1 cellular context compared by ENCODE assay signal in genomic region chr16:65229191-65229662, GRCh38.
TF ChIP-seq lines count a peak whose summit lies in the region.

No MANE protein-coding gene starts in this region.

TF ChIP-seq in H1, 55 proteins besides CTCF, POLR2A, EP300 and RAD21 (continued from another document):
- TF ChIP-seq TAF7 (optimal IDR thresholded peaks at IDR 0.05; ENCODE audit: borderline replicate concordance, low read depth, low read length), result peak; percentile 1
- 0 out of 4 replicates have a peak, but pooled peaks of 1 of the 2 experiments have one; percentile 16 for TF ChIP-seq SIN3A (conservative IDR thresholded peaks at IDR 0.05 in 1 of 2, IDR thresholded peaks at IDR 0.05 in 1 of 2; ENCODE audit: low read depth in 1 of 2, low read length in 2 of 2)
TF ChIP-seq in H1: peak in this region for 2.
